27 cellular contexts compared by ENCODE assay signal in the genomic region with DNA sequence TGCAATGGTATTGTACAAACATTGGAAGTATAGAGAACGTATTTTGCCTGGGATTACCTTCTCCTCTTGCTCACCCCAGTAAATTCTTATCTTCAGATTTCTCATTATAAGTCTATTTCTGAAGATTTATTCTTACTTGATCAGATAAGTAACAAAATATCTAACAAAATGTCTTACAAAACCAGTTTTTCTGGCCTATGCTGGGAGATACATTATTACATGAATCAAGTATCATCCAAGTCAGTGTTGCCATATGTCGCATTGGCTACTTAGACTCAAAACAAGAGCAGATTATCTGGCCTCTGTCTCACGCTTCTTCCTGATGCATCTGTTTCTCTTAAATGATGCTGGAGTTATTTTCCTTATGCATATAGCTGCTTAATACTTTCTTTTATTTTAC.
"Had no signal": no experiment of that assay in that cellular context is flagged by ENCODE, and none has a peak within 500 bp of the region (broad histone marks: within the 10 kb centered on the region; RNA-seq: fewer than 3 reads in every experiment).

No MANE protein-coding gene starts in this region.

- H3K27me3 ChIP-seq: adrenal gland, ascending aorta, brain microvascular endothelial cell, colonic mucosa, dorsolateral prefrontal cortex, gastroesophageal sphincter, neutrophil, ovary, spleen, testis, vagina had no signal

- DNase-seq: activated B cell treated with CpG ODN at 0.5 μM for 24 hours; activated CD4-positive, alpha-beta T cell treated with anti-CD3 and anti-CD28 coated beads for 36 hours; activated CD4-positive, alpha-beta T cell treated with anti-CD3 and anti-CD28 coated beads, Interleukin-2, amount 50 U/mL, for 4 hours; activated CD8-positive, alpha-beta memory T cell treated with anti-CD3 and anti-CD28 coated beads, Interleukin-2, amount 50 U/mL, for 48 hours; activated naive CD4-positive, alpha-beta T cell; activated T-cell treated with anti-CD3 and anti-CD28 coated beads, Interleukin-2, amount 50 U/mL, for 4 hours; adrenal gland; brain microvascular endothelial cell; caudate nucleus; colonic mucosa; dorsolateral prefrontal cortex; head of caudate nucleus; hypothalamus; ovary; spleen; stimulated activated CD4-positive, alpha-beta T cell treated with anti-CD3 and anti-CD28 coated beads, Interleukin-4, amount 100 ng/mL, for 1 hour; stimulated activated naive CD4-positive, alpha-beta T cell; testis had no signal

- H3K36me3 Mint-ChIP-seq: activated naive CD8-positive, alpha-beta T cell; natural killer cell treated with Interleukin-12 subunit alpha and Interleukin-12 subunit beta and Interleukin-15 and Interleukin-18, amount 100 ng/mL, for 72 hours had no signal

- H3K4me1 ChIP-seq: adrenal gland, ascending aorta, colonic mucosa, gastroesophageal sphincter, prostate gland, spleen, testis, vagina had no signal

- H3K4me3 Mint-ChIP-seq: activated B cell treated with CpG ODN at 0.5 μM for 24 hours; activated CD4-positive, alpha-beta T cell treated with anti-CD3 and anti-CD28 coated beads for 36 hours; activated naive CD8-positive, alpha-beta T cell; activated T-cell treated with anti-CD3 and anti-CD28 coated beads, Interleukin-2, amount 50 U/mL, for 4 hours; natural killer cell treated with Interleukin-12 subunit alpha and Interleukin-12 subunit beta and Interleukin-15 and Interleukin-18, amount 100 ng/mL, for 72 hours had no signal

- H3K36me3 ChIP-seq: adrenal gland, ascending aorta, brain microvascular endothelial cell, colonic mucosa, gastroesophageal sphincter, neutrophil, ovary, prostate gland, spleen, vagina had no signal

- H3K27ac ChIP-seq: adrenal gland, ascending aorta, brain microvascular endothelial cell, colonic mucosa, dorsolateral prefrontal cortex, epithelial cell of prostate, gastroesophageal sphincter, neutrophil, ovary, prostate gland, spleen, testis, vagina had no signal

- ATAC-seq: activated CD4-positive, alpha-beta T cell treated with anti-CD3 and anti-CD28 coated beads for 36 hours; activated T-cell treated with anti-CD3 and anti-CD28 coated beads, Interleukin-2, amount 50 U/mL, for 4 hours; gastroesophageal sphincter; natural killer cell treated with Interleukin-12 subunit alpha and Interleukin-12 subunit beta and Interleukin-15 and Interleukin-18, amount 100 ng/mL, for 72 hours had no signal

- H3K4me1 Mint-ChIP-seq: activated B cell treated with CpG ODN at 0.5 μM for 24 hours; activated CD4-positive, alpha-beta T cell treated with anti-CD3 and anti-CD28 coated beads for 36 hours had no signal

- H3K4me3 ChIP-seq: adrenal gland, ascending aorta, colonic mucosa, dorsolateral prefrontal cortex, gastroesophageal sphincter, ovary, prostate gland, spleen, testis, vagina had no signal

- H3K27ac Mint-ChIP-seq: activated B cell treated with CpG ODN at 0.5 μM for 24 hours; activated CD4-positive, alpha-beta T cell treated with anti-CD3 and anti-CD28 coated beads for 36 hours; activated naive CD8-positive, alpha-beta T cell; activated T-helper 2 cell treated with anti-CD3 and anti-CD28 coated beads, Interferon-gamma antibody, Interleukin-2, Interleukin-4, amounts not matched to agents 10 μg/mL and 5 μg/mL and 100 μg/mL, durations not matched to agents 14 hours and 24 hours and 36 hours; natural killer cell treated with Interleukin-12 subunit alpha and Interleukin-12 subunit beta and Interleukin-15 and Interleukin-18, amount 100 ng/mL, for 72 hours had no signal

- H3K9me3 ChIP-seq: adrenal gland, ascending aorta, colonic mucosa, gastroesophageal sphincter, neutrophil, ovary, prostate gland, spleen, testis, vagina had no signal

- H3K27me3 Mint-ChIP-seq: activated B cell treated with CpG ODN at 0.5 μM for 24 hours; activated CD4-positive, alpha-beta T cell treated with anti-CD3 and anti-CD28 coated beads for 36 hours; activated naive CD8-positive, alpha-beta T cell; natural killer cell treated with Interleukin-12 subunit alpha and Interleukin-12 subunit beta and Interleukin-15 and Interleukin-18, amount 100 ng/mL, for 72 hours had no signal

- H3K9me3 Mint-ChIP-seq: activated B cell treated with CpG ODN at 0.5 μM for 24 hours; activated T-cell treated with anti-CD3 and anti-CD28 coated beads, Interleukin-2, amount 50 U/mL, for 4 hours; activated T-helper 2 cell treated with anti-CD3 and anti-CD28 coated beads, Interferon-gamma antibody, Interleukin-2, Interleukin-4, amounts not matched to agents 10 μg/mL and 5 μg/mL and 100 μg/mL, durations not matched to agents 14 hours and 24 hours and 36 hours had no signal
